ENCODE assay signal across 8 cellular contexts in the genomic region with DNA sequence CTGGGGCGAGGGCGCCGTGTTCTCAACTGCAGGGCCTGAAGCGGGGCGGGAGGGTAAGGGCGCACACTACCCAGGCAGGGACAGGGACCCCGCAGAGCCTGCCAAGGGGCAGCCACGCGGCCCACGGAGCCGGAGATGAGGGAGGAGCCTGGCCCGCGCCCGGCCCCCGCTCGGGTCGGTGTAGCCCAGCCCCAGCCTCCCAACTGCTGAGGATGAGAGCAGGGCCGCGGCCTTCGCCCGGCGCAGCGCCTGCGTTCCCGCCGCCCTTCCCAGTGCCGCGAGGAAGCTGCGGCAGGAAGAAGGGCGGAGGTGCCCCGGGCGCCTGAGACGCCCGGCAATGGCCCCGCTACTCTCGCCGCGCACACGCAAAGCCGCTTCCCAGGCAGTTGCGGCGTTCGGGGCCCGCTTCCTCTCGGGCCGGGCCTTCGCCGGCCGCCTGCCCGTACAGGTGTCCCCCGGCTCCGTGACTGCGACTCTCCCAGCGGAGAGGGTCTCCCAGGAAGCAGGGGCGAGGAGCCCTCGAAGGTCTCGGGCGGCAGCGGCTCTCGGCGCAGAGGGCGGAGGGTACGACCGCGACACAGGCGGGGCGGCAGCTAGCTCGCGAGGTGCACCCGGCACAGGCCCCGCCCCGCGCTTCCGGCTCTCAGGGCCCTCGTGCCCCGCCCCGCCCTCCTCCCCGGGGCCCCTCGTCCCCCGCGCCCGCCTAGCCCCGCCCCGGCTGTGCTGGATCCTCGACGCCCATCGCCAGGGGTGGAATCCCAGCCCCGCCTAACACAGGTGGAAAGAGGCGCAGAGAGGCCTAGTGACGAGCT.
DNase-seq lines count a peak whose midpoint lies in the region; ATAC-seq and TF ChIP-seq lines count a peak whose summit lies in the region.

No MANE protein-coding gene starts in this region.

- TF ChIP-seq CTCF in retinal pigment epithelial cell (conservative IDR thresholded peaks at IDR 0.05; ENCODE audit: low read depth, low read length): no peak

- ATAC-seq in GM18499 (IDR thresholded peaks at IDR 0.05; ENCODE audit: insufficient read depth, unreplicated experiment): peak; percentile 55
- ATAC-seq in HG02870 (IDR thresholded peaks at IDR 0.05; ENCODE audit: unreplicated experiment): peak; percentile 90

- H3K4me3 ChIP-seq in retinal pigment epithelial cell (ENCODE audit: low read length): peak overlapping the region; percentile 64

- DNase-seq in NCI-H146 (lab: John Stamatoyannopoulos, UW) (peak; percentile 90), T-helper 1 cell (peak; percentile 88 to 95 (median 90)), amygdala (lab: John Stamatoyannopoulos, UW) (peak in 43 of 56 donors; percentile 26 to 79 (median 49)), hepatic stellate cell (ENCODE audit: low spot score) (peak; percentile 86), retinal pigment epithelial cell (ENCODE audit: low read depth) (no peak), inferior parietal cortex (ENCODE audit: extremely low spot score) (no peak)

Comparison
In these comparisons a context has a peak if more than half of its experiments do, and no peak if none do; other contexts are left out.
1. DNase-seq: peak in NCI-H146 (single experiment), T-helper 1 cell (5 of 5), amygdala (43 of 56) and hepatic stellate cell (single experiment); none in retinal pigment epithelial cell (single experiment) and inferior parietal cortex (single experiment).